ENCODE assay signal across 23 cellular contexts in genomic region chr1:246661451-246661850, GRCh38.
A peak's percentile ranks its signal among the peaks of the same experiment; 100 is the strongest.
DNase-seq lines count a peak whose midpoint lies in the region; ATAC-seq and TF ChIP-seq lines count a peak whose summit lies in the region.
"Had no signal": no experiment of that assay in that cellular context is flagged by ENCODE, and none has a peak within 500 bp of the region (broad histone marks: within the 10 kb centered on the region; RNA-seq: fewer than 3 reads in every experiment).

No MANE protein-coding gene starts in this region.

- peak overlapping the region; percentile 100 for H3K4me2 ChIP-seq in DOHH2 (ENCODE audit: low read length)
- H3K4me2 ChIP-seq in Karpas-422 (ENCODE audit: low read depth, low read length, poor library complexity, severe bottlenecking), result no peak overlapping the region
- no peak overlapping the region for H3K4me2 ChIP-seq in OCI-LY1 (ENCODE audit: low read length)
- H3K4me2 ChIP-seq: PC-9 had no signal

- H3K27me3 ChIP-seq in DOHH2 (ENCODE audit: control insufficient read depth, low read length) (no peaks in the 10 kb centered on the region), Karpas-422 (ENCODE audit: low read length) (no peaks in the 10 kb centered on the region), OCI-LY1 (ENCODE audit: insufficient read depth, low read length) (no peaks in the 10 kb centered on the region)
- H3K27me3 ChIP-seq: BLaER1 had no signal

- H3K4me1 ChIP-seq in DOHH2 (ENCODE audit: control insufficient read depth, low read length), result peaks cover 66% of the 10 kb centered on the region
- H3K4me1 ChIP-seq in Karpas-422 (ENCODE audit: low read length), result peaks cover 54% of the 10 kb centered on the region
- peaks cover 45% of the 10 kb centered on the region for H3K4me1 ChIP-seq in OCI-LY1 (ENCODE audit: insufficient read depth, low read length, severe bottlenecking)
- H3K4me1 ChIP-seq in mucosa of descending colon (ENCODE audit: low read depth), result no peaks in the 10 kb centered on the region
- H3K4me1 ChIP-seq: Caco-2 had no signal

- H3K27ac ChIP-seq in DOHH2 (ENCODE audit: low read depth, low read length), result peak overlapping the region; percentile 99
- peak overlapping the region; percentile 93 for H3K27ac ChIP-seq in Karpas-422 (ENCODE audit: low read length)
- peak overlapping the region; percentile 84 for H3K27ac ChIP-seq in OCI-LY1 (ENCODE audit: low read depth, low read length, poor library complexity, severe bottlenecking)
- H3K27ac ChIP-seq: BLaER1, PC-9, RWPE1, SK-N-MC had no signal

- H3K9me3 Mint-ChIP-seq in T-helper 2 cell treated with Interferon-gamma antibody and Interleukin-4, amounts not matched to agents 5 μg/mL and 100 μg/mL, for 36 hours, result no peaks in the 10 kb centered on the region
- H3K9me3 Mint-ChIP-seq: CD4-positive, alpha-beta memory T cell; IgD-negative memory B cell had no signal

- H3K4me3 Mint-ChIP-seq in T-helper 2 cell treated with Interferon-gamma antibody and Interleukin-4, amounts not matched to agents 5 μg/mL and 100 μg/mL, for 36 hours, result no peak overlapping the region
- H3K4me3 Mint-ChIP-seq: CD4-positive, alpha-beta memory T cell; IgD-negative memory B cell had no signal

- H2AFZ ChIP-seq in Karpas-422 (ENCODE audit: low read length), result no peak overlapping the region
- no peak overlapping the region for H2AFZ ChIP-seq in OCI-LY1 (ENCODE audit: low read length)
- H2AFZ ChIP-seq: PC-9 had no signal

- no peak for TF ChIP-seq CTCF in DOHH2 (IDR thresholded peaks at IDR 0.05; ENCODE audit: low read depth, low read length, poor library complexity, severe bottlenecking)
- no peak for TF ChIP-seq CTCF in OCI-LY1 (IDR thresholded peaks at IDR 0.05; ENCODE audit: low read length)
- no peak for TF ChIP-seq CTCF in mucosa of descending colon (IDR thresholded peaks at IDR 0.05)

- no peaks in the 10 kb centered on the region for H3K9me3 ChIP-seq in DOHH2 (ENCODE audit: control insufficient read depth, insufficient read depth, low read length)
- H3K9me3 ChIP-seq in Karpas-422 (ENCODE audit: low read length), result no peaks in the 10 kb centered on the region
- H3K9me3 ChIP-seq in OCI-LY1 (ENCODE audit: low read length), result no peaks in the 10 kb centered on the region
- no peaks in the 10 kb centered on the region for H3K9me3 ChIP-seq in mucosa of descending colon
- H3K9me3 ChIP-seq: BLaER1, Caco-2 had no signal

- H3F3A ChIP-seq in DOHH2 (ENCODE audit: control insufficient read depth, insufficient read depth), result peaks cover 38% of the 10 kb centered on the region
- no peaks in the 10 kb centered on the region for H3F3A ChIP-seq in OCI-LY1 (ENCODE audit: insufficient read depth, low read length)

- H3K27me3 Mint-ChIP-seq in T-helper 2 cell treated with Interferon-gamma antibody and Interleukin-4, amounts not matched to agents 5 μg/mL and 100 μg/mL, for 36 hours (ENCODE audit: low read depth), result no peaks in the 10 kb centered on the region
- H3K27me3 Mint-ChIP-seq: CD4-positive, alpha-beta memory T cell; IgD-negative memory B cell had no signal

- H3K9me2 ChIP-seq in DOHH2 (replicated peaks; ENCODE audit: control insufficient read depth, low read length) (no peaks in the 10 kb centered on the region), Karpas-422 (replicated peaks; ENCODE audit: insufficient read depth, low read length) (no peaks in the 10 kb centered on the region), OCI-LY1 (ENCODE audit: low read depth, low read length) (no peaks in the 10 kb centered on the region)

- H3K9ac ChIP-seq in Karpas-422 (ENCODE audit: low read length) (no peak overlapping the region), OCI-LY1 (ENCODE audit: low read length) (no peak overlapping the region)
- H3K9ac ChIP-seq: BLaER1 had no signal

- H3K36me3 ChIP-seq in DOHH2 (ENCODE audit: control insufficient read depth, low read length), result peaks cover 58% of the 10 kb centered on the region
- H3K36me3 ChIP-seq in Karpas-422 (ENCODE audit: insufficient read depth, low read length), result peaks cover 25% of the 10 kb centered on the region
- H3K36me3 ChIP-seq in OCI-LY1 (ENCODE audit: insufficient read depth, low read length), result peaks cover 33% of the 10 kb centered on the region; the same call in 1 of the 2 replicates
- no peaks in the 10 kb centered on the region for H3K36me3 ChIP-seq in mucosa of descending colon (ENCODE audit: low read depth)

- H3K4me3 ChIP-seq in DOHH2 (ENCODE audit: low read length), result peak overlapping the region; percentile 82
- no peak overlapping the region for H3K4me3 ChIP-seq in Karpas-422 (ENCODE audit: low read length)
- H3K4me3 ChIP-seq in OCI-LY1 (ENCODE audit: low read depth, low read length, poor library complexity, severe bottlenecking), result no peak overlapping the region
- H3K4me3 ChIP-seq in mucosa of descending colon, result no peak overlapping the region
- H3K4me3 ChIP-seq: BLaER1, PC-9, SK-N-MC had no signal

- H3K79me2 ChIP-seq in DOHH2 (ENCODE audit: control insufficient read depth, low read length) (peaks cover 67% of the 10 kb centered on the region), Karpas-422 (ENCODE audit: low read length) (peaks cover 32% of the 10 kb centered on the region), OCI-LY1 (ENCODE audit: insufficient read depth, low read length) (no peaks in the 10 kb centered on the region)

- H4K20me1 ChIP-seq in DOHH2 (ENCODE audit: control insufficient read depth, insufficient read depth, low read depth, low read length) (no peaks in the 10 kb centered on the region), Karpas-422 (ENCODE audit: insufficient read depth, low read depth, low read length) (no peaks in the 10 kb centered on the region), OCI-LY1 (ENCODE audit: insufficient read depth, low read length) (no peaks in the 10 kb centered on the region)
- H4K20me1 ChIP-seq: BLaER1 had no signal

- no peak for DNase-seq in Karpas-422
- no peak for DNase-seq in mucosa of descending colon
- no peak for DNase-seq in NCI-H510A treated with DMSO at 0.1 percent for 48 hours (lab: John Stamatoyannopoulos, UW)
- no peak for DNase-seq in T-helper 2 cell treated with Interferon-gamma antibody and Interleukin-4, amounts not matched to agents 5 μg/mL and 100 μg/mL, for 36 hours (ENCODE audit: low spot score)
- no peak for DNase-seq in NCI-H82 (lab: John Stamatoyannopoulos, UW)
- DNase-seq: ACHN; Caco-2; CD4-positive, alpha-beta memory T cell; DMS 273 treated with DMSO at 0.1 percent for 48 hours; NCI-H187 treated with DMSO at 0.1 percent for 48 hours; NCI-H2107; NCI-H446 treated with DMSO at 0.1 percent for 48 hours; PC-9; SHP77 treated with DMSO at 0.1 percent for 48 hours; SW 1271 had no signal

- no peak overlapping the region for H3K27ac Mint-ChIP-seq in T-helper 2 cell treated with Interferon-gamma antibody and Interleukin-4, amounts not matched to agents 5 μg/mL and 100 μg/mL, for 36 hours

- no peaks in the 10 kb centered on the region for H3K4me1 Mint-ChIP-seq in T-helper 2 cell treated with Interferon-gamma antibody and Interleukin-4, amounts not matched to agents 5 μg/mL and 100 μg/mL, for 36 hours (ENCODE audit: low read depth)

- ATAC-seq in mucosa of descending colon (peak; percentile 86), GM18517 (IDR thresholded peaks at IDR 0.05; ENCODE audit: unreplicated experiment) (no peak)
- ATAC-seq: HCT116 had no signal

- intact Hi-C loops in mucosa of descending colon (cut with DNase I, micrococcal nuclease), result no loop called here

- peaks cover 18% of the 10 kb centered on the region for H3K36me3 Mint-ChIP-seq in T-helper 2 cell treated with Interferon-gamma antibody and Interleukin-4, amounts not matched to agents 5 μg/mL and 100 μg/mL, for 36 hours (ENCODE audit: low read depth)
- H3K36me3 Mint-ChIP-seq: IgD-negative memory B cell had no signal
